16 cellular contexts compared by ENCODE assay signal in the genomic region with DNA sequence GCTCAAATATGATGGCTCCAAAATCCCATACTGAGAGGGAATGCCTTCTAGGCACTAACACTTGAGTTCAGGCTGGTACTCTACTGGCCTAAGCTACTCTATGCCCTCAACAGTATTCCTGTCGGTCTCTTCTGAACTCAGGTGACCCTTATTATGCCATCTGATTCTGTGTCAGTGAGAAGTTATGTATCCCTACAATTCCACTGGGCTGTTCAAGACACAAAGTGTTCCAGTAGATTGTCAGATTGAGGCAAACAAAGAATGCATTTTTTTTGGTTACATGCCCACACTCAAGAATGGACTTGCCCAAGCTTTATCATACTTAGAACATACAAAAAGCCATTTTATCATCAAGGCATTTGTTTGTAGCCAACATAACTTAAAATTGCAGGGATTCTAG.
DNase-seq lines count a peak whose midpoint lies in the region; ATAC-seq, FAIRE-seq and TF ChIP-seq lines count a peak whose summit lies in the region.
"Had no signal": no experiment of that assay in that cellular context is flagged by ENCODE, and none has a peak within 500 bp of the region (broad histone marks: within the 10 kb centered on the region; RNA-seq: fewer than 3 reads in every experiment).

No MANE protein-coding gene starts in this region.

- H3K4me1 ChIP-seq in keratinocyte (ENCODE audit: control insufficient read depth, extremely low read depth, insufficient read depth, low read length) (peaks cover 19% of the 10 kb centered on the region), ascending aorta (no peaks in the 10 kb centered on the region)
- H3K4me1 ChIP-seq: BLaER1 treated with 17β-estradiol and CSF1 and Interleukin-3, amounts not matched to agents 10 nM and 100 nM had no signal

- no peak overlapping the region for H3K9ac ChIP-seq in keratinocyte (ENCODE audit: control insufficient read depth, extremely low read depth, insufficient read depth, low read length)
- H3K9ac ChIP-seq: BLaER1 treated with 17β-estradiol and CSF1 and Interleukin-3, amounts not matched to agents 10 nM and 100 nM had no signal

- POLR2A ChIA-PET in RWPE1 (lab: Yijun Ruan, JAX; ENCODE audit: low non-redundant PET) = no interaction called here

- H3K9me3 ChIP-seq in keratinocyte (ENCODE audit: control insufficient read depth, low read depth, low read length) = no peaks in the 10 kb centered on the region
- no peaks in the 10 kb centered on the region for H3K9me3 ChIP-seq in ascending aorta
- H3K9me3 ChIP-seq: BLaER1 treated with 17β-estradiol and CSF1 and Interleukin-3, amounts not matched to agents 10 nM and 100 nM had no signal

- intact Hi-C loops in ascending aorta (cut with DNase I) = no loop called here

- no peak for TF ChIP-seq CTCF in RWPE1 (conservative IDR thresholded peaks at IDR 0.05; ENCODE audit: low read depth)
- TF ChIP-seq CTCF in keratinocyte (optimal IDR thresholded peaks at IDR 0.05 in 1 of 3, IDR thresholded peaks at IDR 0.05 in 1 of 3, conservative IDR thresholded peaks at IDR 0.05 in 1 of 3; ENCODE audit: extremely low read depth in 1 of 3, insufficient read depth in 2 of 3, low read length in 3 of 3) = no peak
- no peak for TF ChIP-seq CTCF in ascending aorta (IDR thresholded peaks at IDR 0.05)

- H2AFZ ChIP-seq in keratinocyte (ENCODE audit: control insufficient read depth, low read length) = peak overlapping the region; percentile 70
- H2AFZ ChIP-seq: GM23338 had no signal

- dilution Hi-C loops in keratinocyte (cut with MboI; ENCODE audit: extremely low pct_ligation_motif_present, low sequenced_read_pairs) = no loop called here

- peak; percentile 27 for DNase-seq in RWPE1 (ENCODE audit: low spot score)
- DNase-seq in astrocyte of the hippocampus (ENCODE audit: low read depth, low spot score) = peak; percentile 1
- DNase-seq in epithelial cell of prostate (ENCODE audit: low read depth, low spot score) = peak; percentile 60
- DNase-seq in keratinocyte (ENCODE audit: low read depth, low spot score) = peak; percentile 52
- DNase-seq in ascending aorta (ENCODE audit: low spot score in 2 of 2) = no peak
- no peak for DNase-seq in stimulated activated CD4-positive, alpha-beta T cell treated with anti-CD3 and anti-CD28 coated beads, Interleukin-2, amount 100 ng/mL, for 48 hours
- DNase-seq: CD8-positive, alpha-beta memory T cell; COR-L47; HCEC 1CT had no signal

- ATAC-seq in HG03432 (IDR thresholded peaks at IDR 0.05; ENCODE audit: unreplicated experiment) = no peak
- ATAC-seq: GM23338 had no signal

- H3K4me2 ChIP-seq in keratinocyte (ENCODE audit: control insufficient read depth, extremely low read depth, insufficient read depth, low read depth, low read length) = peak overlapping the region; percentile 49
- H3K4me2 ChIP-seq: BLaER1 treated with 17β-estradiol and CSF1 and Interleukin-3, amounts not matched to agents 10 nM and 100 nM; GM23338 had no signal

- H3K4me3 ChIP-seq in keratinocyte (ENCODE audit: control insufficient read depth in 2 of 3, extremely low read depth in 1 of 3, insufficient read depth in 2 of 3, low read depth in 1 of 3, low read length in 3 of 3) (no peak overlapping the region), ascending aorta (no peak overlapping the region)
- H3K4me3 ChIP-seq: BLaER1 treated with 17β-estradiol and CSF1 and Interleukin-3, amounts not matched to agents 10 nM and 100 nM; GM23338 had no signal

- no peaks in the 10 kb centered on the region for H3K9me1 ChIP-seq in keratinocyte (ENCODE audit: control insufficient read depth, extremely low read depth, insufficient read depth, low read length)

- CTCF ChIA-PET in RWPE1 (lab: Yijun Ruan, JAX) = no interaction called here

- H3K79me2 ChIP-seq in keratinocyte (ENCODE audit: control insufficient read depth, insufficient read depth, low read length) = no peaks in the 10 kb centered on the region

- H3K27me3 ChIP-seq in keratinocyte (ENCODE audit: control insufficient read depth, extremely low read depth, insufficient read depth, low read length) (no peaks in the 10 kb centered on the region), ascending aorta (no peaks in the 10 kb centered on the region)
- H3K27me3 ChIP-seq: BLaER1 treated with 17β-estradiol and CSF1 and Interleukin-3, amounts not matched to agents 10 nM and 100 nM had no signal

- H4K20me1 ChIP-seq in keratinocyte (ENCODE audit: control insufficient read depth, extremely low read depth, insufficient read depth, low read length) = no peaks in the 10 kb centered on the region
- H4K20me1 ChIP-seq: BLaER1 treated with 17β-estradiol and CSF1 and Interleukin-3, amounts not matched to agents 10 nM and 100 nM had no signal

- H3K36me3 ChIP-seq in keratinocyte (ENCODE audit: control insufficient read depth in 2 of 2, extremely low read depth in 1 of 2, insufficient read depth in 2 of 2, low read length in 2 of 2) (no peaks in the 10 kb centered on the region), ascending aorta (no peaks in the 10 kb centered on the region)
- H3K36me3 ChIP-seq: BLaER1 treated with 17β-estradiol and CSF1 and Interleukin-3, amounts not matched to agents 10 nM and 100 nM had no signal

- H3K27ac ChIP-seq in RWPE1 (no peak overlapping the region), epithelial cell of prostate (peak overlapping the region; percentile 46), keratinocyte (ENCODE audit: control insufficient read depth, insufficient read depth, low read length) (no peak overlapping the region), ascending aorta (no peak overlapping the region)
- H3K27ac ChIP-seq: BLaER1 treated with 17β-estradiol and CSF1 and Interleukin-3, amounts not matched to agents 10 nM and 100 nM had no signal

- peak; percentile 89 for FAIRE-seq in keratinocyte (lab: Jason Lieb, UNC)
- FAIRE-seq: G401.6, GM12892, GM18507, H54 had no signal

Comparison
In these comparisons a context has a peak if more than half of its experiments do, and no peak if none do; other contexts are left out.
1. DNase-seq: peak in RWPE1 (single experiment), astrocyte of the hippocampus (single experiment), epithelial cell of prostate (single experiment) and keratinocyte (single experiment); none in ascending aorta (0 of 2) and stimulated activated CD4-positive, alpha-beta T cell treated with anti-CD3 and anti-CD28 coated beads, Interleukin-2, amount 100 ng/mL, for 48 hours (0 of 2).